ENCODE assay signal across 8 cellular contexts in genomic region chr4:80138556-80139538, GRCh38. TPM values are rescaled to one million over a fixed set of nuclear protein-coding genes. Genes with fewer than 3 reads are reported as not detected.
DNase-seq lines count a peak whose midpoint lies in the region; TF ChIP-seq lines count a peak whose summit lies in the region.

No MANE protein-coding gene starts in this region.

- H3K4me3 ChIP-seq in HFF-Myc (replicated peaks; ENCODE audit: low read depth, low read length): no peak overlapping the region
- no peak overlapping the region for H3K4me3 ChIP-seq in OCI-LY7 (ENCODE audit: low read depth, low read length, poor library complexity, severe bottlenecking)

- H3K27me3 Mint-ChIP-seq in activated naive CD4-positive, alpha-beta T cell treated with anti-CD3 and anti-CD28 coated beads, Interleukin-2, amount 10 ng/mL, durations not matched to agents 7 days and 5 days: no peaks in the 10 kb centered on the region

- H3K4me1 ChIP-seq in OCI-LY7 (ENCODE audit: insufficient read depth, low read length, poor library complexity, severe bottlenecking): no peaks in the 10 kb centered on the region

- H3K36me3 Mint-ChIP-seq in activated naive CD4-positive, alpha-beta T cell treated with anti-CD3 and anti-CD28 coated beads, Interleukin-2, amount 10 ng/mL, durations not matched to agents 7 days and 5 days: peaks cover 9% of the 10 kb centered on the region

- no peaks in the 10 kb centered on the region for H3K9me2 ChIP-seq in OCI-LY7 (ENCODE audit: insufficient read depth, low read length)

- H2AFZ ChIP-seq in OCI-LY7 (ENCODE audit: low read length): no peak overlapping the region

- CTCF ChIA-PET in activated naive CD4-positive, alpha-beta T cell treated with anti-CD3 and anti-CD28 coated beads, Interleukin-2, amount 10 ng/mL, durations not matched to agents 7 days and 5 days (lab: Charles Lee): interaction anchor here (1.3 to 7.2 kb wide), 5 partner anchors 12 to 64 kb away, joined by 4 to 52 read pairs (median 27); no protein-coding TSS in a partner anchor
- CTCF ChIA-PET in OCI-LY7 (lab: Charles Lee; ENCODE audit: unreplicated experiment): no interaction called here

- in situ Hi-C loops in G401 (cut with HindIII; ENCODE audit: low sequenced_read_pairs): no loop called here

- H3K9me3 ChIP-seq in OCI-LY7 (ENCODE audit: low read length): no peaks in the 10 kb centered on the region

- no peaks in the 10 kb centered on the region for H4K20me1 ChIP-seq in OCI-LY7 (ENCODE audit: insufficient read depth, low read length)

- no TSS peak for BruUV-seq in OCI-LY7 (replicated peaks; lab: Mats Ljungman, UMichigan)

- no peaks in the 10 kb centered on the region for H3K79me2 ChIP-seq in OCI-LY7 (ENCODE audit: insufficient read depth, low read depth, low read length)

- peaks cover 54% of the 10 kb centered on the region for H3K4me1 Mint-ChIP-seq in activated naive CD4-positive, alpha-beta T cell treated with anti-CD3 and anti-CD28 coated beads, Interleukin-2, amount 10 ng/mL, durations not matched to agents 7 days and 5 days

- no peaks in the 10 kb centered on the region for H3K36me3 ChIP-seq in OCI-LY7 (ENCODE audit: insufficient read depth, low read length)

- H3K9me3 Mint-ChIP-seq in activated naive CD4-positive, alpha-beta T cell treated with anti-CD3 and anti-CD28 coated beads, Interleukin-2, amount 10 ng/mL, durations not matched to agents 7 days and 5 days: peaks cover 4% of the 10 kb centered on the region

- no peak overlapping the region for H3K4me2 ChIP-seq in OCI-LY7 (ENCODE audit: low read length)

- POLR2A ChIA-PET in OCI-LY7 (lab: Charles Lee): no interaction called here

- TF ChIP-seq CTCF in HFF-Myc (IDR thresholded peaks at IDR 0.05; ENCODE audit: low read depth, low read length, missing control alignments) (no peak), OCI-LY7 (conservative IDR thresholded peaks at IDR 0.05; ENCODE audit: low read length) (no peak)

- H3K4me3 Mint-ChIP-seq in activated naive CD4-positive, alpha-beta T cell treated with anti-CD3 and anti-CD28 coated beads, Interleukin-2, amount 10 ng/mL, durations not matched to agents 7 days and 5 days: no peak overlapping the region

- DNase-seq in GM04504 (ENCODE audit: low read depth): peak; percentile 50
- DNase-seq in HFF-Myc (ENCODE audit: extremely low read depth, low read depth): peak; percentile 30
- peak; percentile 27 for DNase-seq in NAMALWA (ENCODE audit: low spot score)
- peak; percentile 73 for DNase-seq in activated naive CD4-positive, alpha-beta T cell treated with anti-CD3 and anti-CD28 coated beads, Interleukin-2, amount 10 ng/mL, durations not matched to agents 7 days and 5 days
- DNase-seq in stimulated activated CD4-positive, alpha-beta T cell treated with anti-CD3 and anti-CD28 coated beads, Interleukin-2, amount 100 ng/mL, for 4 hours (ENCODE audit: low read depth): peak; percentile 35
- DNase-seq in OCI-LY7 (ENCODE audit: low spot score): no peak
- no peak for DNase-seq in G401 (ENCODE audit: low spot score)
- no peak for DNase-seq in NCI-H2171 (lab: John Stamatoyannopoulos, UW)

- H3K27ac Mint-ChIP-seq in activated naive CD4-positive, alpha-beta T cell treated with anti-CD3 and anti-CD28 coated beads, Interleukin-2, amount 10 ng/mL, durations not matched to agents 7 days and 5 days: peak overlapping the region; percentile 88

- intact Hi-C loops in OCI-LY7 (cut with micrococcal nuclease; ENCODE audit: unreplicated experiment): no loop called here

- no peak overlapping the region for H3K27ac ChIP-seq in OCI-LY7 (ENCODE audit: low read depth, low read length, poor library complexity, severe bottlenecking)

RNA-seq across cellular contexts. Expression of gene PRDM8, which starts 58.5 kb away (rescaled TPM):
- not detected in 2 replicates for total RNA-seq in OCI-LY7 (2014; rRNA removed; shearing (Covaris generic))
- total RNA-seq in OCI-LY7 (2022): not detected in 2 replicates
- 0.06 and 0.20 TPM in 2 replicates for total RNA-seq in G401 (2014; rRNA removed; shearing (Covaris generic))

Comparison
In these comparisons a context has a peak if more than half of its experiments do, and no peak if none do; other contexts are left out.
1. DNase-seq: peak in GM04504 (single experiment), HFF-Myc (single experiment), NAMALWA (single experiment), activated naive CD4-positive, alpha-beta T cell treated with anti-CD3 and anti-CD28 coated beads, Interleukin-2, amount 10 ng/mL, durations not matched to agents 7 days and 5 days (single experiment) and stimulated activated CD4-positive, alpha-beta T cell treated with anti-CD3 and anti-CD28 coated beads, Interleukin-2, amount 100 ng/mL, for 4 hours (single experiment); none in OCI-LY7 (single experiment), G401 (single experiment) and NCI-H2171 (single experiment).